ENCODE assay signal across 8 cellular contexts in genomic region chr19:12880551-12881171, GRCh38. TPM values are rescaled to one million over a fixed set of nuclear protein-coding genes. Genes with fewer than 3 reads are reported as not detected.
A peak's percentile ranks its signal among the peaks of the same experiment; 100 is the strongest.
DNase-seq lines count a peak whose midpoint lies in the region; ATAC-seq and TF ChIP-seq lines count a peak whose summit lies in the region.

No MANE protein-coding gene starts in this region.

- H3K4me1 ChIP-seq in esophagus squamous epithelium, result peaks cover 10 to 39% (median 15%) of the 10 kb centered on the region in 3 donors

- peak overlapping the region; percentile 74 to 90 (median 86) for H3K4me3 Mint-ChIP-seq in T-cell
- H3K4me3 Mint-ChIP-seq in nephron, result peak overlapping the region; percentile 82 to 87 (median 83)

- H3K27me3 Mint-ChIP-seq in T-cell (peaks cover 0 to 2% of the 10 kb centered on the region in 2 donors), nephron (ENCODE audit: low read depth) (peaks cover 52% of the 10 kb centered on the region)

- H3K27me3 ChIP-seq in esophagus squamous epithelium, result peaks cover 0 to 20% (median 0%) of the 10 kb centered on the region in 4 donors

- H3K9me3 Mint-ChIP-seq in T-cell, result no peaks in the 10 kb centered on the region
- H3K9me3 Mint-ChIP-seq in nephron, result peaks cover 3% of the 10 kb centered on the region

- intact Hi-C loops in esophagus squamous epithelium (cut with DNase I), result no loop called here

- peaks cover 0 to 17% (median 14%) of the 10 kb centered on the region in 3 donors for H3K9me3 ChIP-seq in esophagus squamous epithelium

- WGBS in esophagus squamous epithelium, 2 donors, result 33% methylated on average over 3 to 9 of the region's 29 CpGs

- POLR2A ChIA-PET in T-cell (lab: Charles Lee), result interaction anchor here in 1 of 2 donors (0.6 kb wide), 1 partner anchor 16 kb away, joined by 3 read pairs; no protein-coding TSS in a partner anchor

- TF ChIP-seq POLR2A in esophagus squamous epithelium (IDR thresholded peaks at IDR 0.05), result no peak

- TF ChIP-seq CTCF in esophagus squamous epithelium (IDR thresholded peaks at IDR 0.05), result no peak
- TF ChIP-seq CTCF in nephron (IDR thresholded peaks at IDR 0.05; ENCODE audit: unreplicated experiment in 3 of 3), result no peak

- ATAC-seq in HG02852 (IDR thresholded peaks at IDR 0.05; ENCODE audit: unreplicated experiment), result peak; percentile 13
- peak; percentile 1 to 14 (median 10) for ATAC-seq in T-cell (replicated peaks in 1 of 4)
- ATAC-seq in GM18870 (IDR thresholded peaks at IDR 0.05; ENCODE audit: unreplicated experiment), result no peak

- H3K4me1 Mint-ChIP-seq in T-cell (peaks cover 27 to 35% (median 29%) of the 10 kb centered on the region in 3 donors), nephron (no peaks in the 10 kb centered on the region)

- H3K36me3 Mint-ChIP-seq in T-cell (peaks cover 14% of the 10 kb centered on the region), nephron (ENCODE audit: low read depth) (no peaks in the 10 kb centered on the region)

- peaks cover 14 to 32% (median 16%) of the 10 kb centered on the region in 3 donors for H3K36me3 ChIP-seq in esophagus squamous epithelium

- CTCF ChIA-PET in T-cell (lab: Charles Lee), result interaction anchor here (0.6 to 0.7 kb wide), 5 partner anchors 11 to 1286 kb away, joined by 4 to 9 read pairs (median 5); no protein-coding TSS in a partner anchor

- H3K4me3 ChIP-seq in esophagus squamous epithelium, result peak overlapping the region; percentile 52 to 98 (median 82)

- H3K27ac Mint-ChIP-seq in T-cell (peak overlapping the region; percentile 30 to 84), nephron (peak overlapping the region in 2 of 3 experiments; percentile 26 to 63)

- peak; percentile 5 for DNase-seq in NCI-H2107 treated with DMSO at 0.1 percent for 48 hours (lab: John Stamatoyannopoulos, UW; ENCODE audit: unreplicated experiment)
- DNase-seq in NCI-H2107 (lab: John Stamatoyannopoulos, UW), result no peak
- no peak for DNase-seq in T-cell
- DNase-seq in esophagus squamous epithelium (lab: John Stamatoyannopoulos, UW), result no peak
- no peak for DNase-seq in NCI-H1436 (lab: John Stamatoyannopoulos, UW)

- peak overlapping the region; percentile 84 to 96 (median 94) for H3K27ac ChIP-seq in esophagus squamous epithelium

RNA-seq across cellular contexts. Expression of gene DNASE2, which starts 0.6 kb away (rescaled TPM):
- 10 to 100 TPM; 13.4 to 32.1 (median 26.5) TPM for total RNA-seq in T-cell
- 10 to 100 TPM; 12.3 to 27.9 (median 20.4) TPM for total RNA-seq in esophagus squamous epithelium

RNA-seq across cellular contexts. Expression of gene KLF1, which starts 6.3 kb away (rescaled TPM):
- under 1 TPM in 3 of 5 donors, not detected in 2; 0.36 to 0.67 (median 0.38) TPM for total RNA-seq in T-cell
- total RNA-seq in esophagus squamous epithelium, result not detected

RNA-seq across cellular contexts. Expression of gene GCDH, which starts 10.3 kb away (rescaled TPM):
- total RNA-seq in T-cell (10 to 100 TPM; 39.8 to 68.7 (median 60.0) TPM), esophagus squamous epithelium (10 to 100 TPM; 20.9 to 44.1 (median 34.9) TPM)

RNA-seq across cellular contexts. Expression of gene SYCE2, which starts 38.4 kb away (rescaled TPM):
- total RNA-seq in T-cell (1 to 10 TPM in 2 of 5 donors, not detected in 3; 2.5 to 2.8 TPM), esophagus squamous epithelium (1 to 10 TPM in 1 of 4 donors, not detected in 3; 2.2 TPM)

RNA-seq across cellular contexts. Expression of gene MAST1, which starts 42.3 kb away (rescaled TPM):
- total RNA-seq in T-cell, result under 1 TPM; 0.29 to 0.75 (median 0.43) TPM
- under 1 TPM in 1 of 4 donors, not detected in 3; 0.42 TPM for total RNA-seq in esophagus squamous epithelium
